ENCODE assay signal across 20 cellular contexts in genomic region chr12:115528466-115528865, GRCh38.
A peak's percentile ranks its signal among the peaks of the same experiment; 100 is the strongest.
DNase-seq lines count a peak whose midpoint lies in the region; ATAC-seq lines count a peak whose summit lies in the region.
"Had no signal": no experiment of that assay in that cellular context is flagged by ENCODE, and none has a peak within 500 bp of the region (broad histone marks: within the 10 kb centered on the region; RNA-seq: fewer than 3 reads in every experiment).

No MANE protein-coding gene starts in this region.

- H3K4me3 ChIP-seq in mesenchymal stem cell (ENCODE audit: insufficient read depth in 1 of 2, low read depth in 1 of 2, low read length in 2 of 2), result no peak overlapping the region
- H3K4me3 ChIP-seq in MG63, result no peak overlapping the region
- H3K4me3 ChIP-seq: A549; BLaER1 treated with 17β-estradiol and CSF1 and Interleukin-3, amounts not matched to agents 10 nM and 100 nM; GM23338 had no signal

- H3K79me1 ChIP-seq in mesenchymal stem cell (replicated peaks; ENCODE audit: low read length, poor library complexity, severe bottlenecking), result no peaks in the 10 kb centered on the region

- H3K18ac ChIP-seq in mesenchymal stem cell (ENCODE audit: low read depth in 1 of 2, low read length in 2 of 2), result no peak overlapping the region

- H2BK5ac ChIP-seq in mesenchymal stem cell (ENCODE audit: low read depth, low read length, poor library complexity, severe bottlenecking), result no peak overlapping the region

- no peak overlapping the region for H2BK15ac ChIP-seq in mesenchymal stem cell (ENCODE audit: low read depth, poor library complexity, severe bottlenecking)

- no peak overlapping the region for H2BK120ac ChIP-seq in mesenchymal stem cell (ENCODE audit: low read depth, low read length)

- ATAC-seq in HG03342 (IDR thresholded peaks at IDR 0.05; ENCODE audit: unreplicated experiment), result no peak
- ATAC-seq: A549, GM23338, HCT116 had no signal

- no peak overlapping the region for H3K27ac ChIP-seq in mesenchymal stem cell (ENCODE audit: low read length, poor library complexity, severe bottlenecking)
- H3K27ac ChIP-seq: A549; BLaER1 treated with 17β-estradiol and CSF1 and Interleukin-3, amounts not matched to agents 10 nM and 100 nM had no signal

- no peak overlapping the region for H2AFZ ChIP-seq in mesenchymal stem cell (ENCODE audit: low read depth, low read length)
- H2AFZ ChIP-seq: GM23338 had no signal

- H2BK12ac ChIP-seq in mesenchymal stem cell (ENCODE audit: low read length in 2 of 2), result no peak overlapping the region

- no peaks in the 10 kb centered on the region for H3K27me3 ChIP-seq in mesenchymal stem cell (ENCODE audit: control insufficient read depth in 1 of 2, insufficient read depth in 1 of 2, low read length in 2 of 2)
- H3K27me3 ChIP-seq in MG63, result no peaks in the 10 kb centered on the region
- H3K27me3 ChIP-seq: BE2C; BLaER1 treated with 17β-estradiol and CSF1 and Interleukin-3, amounts not matched to agents 10 nM and 100 nM had no signal

- H3K14ac ChIP-seq in mesenchymal stem cell (ENCODE audit: low read length in 2 of 2), result no peak overlapping the region

- H3K4me2 ChIP-seq in mesenchymal stem cell (ENCODE audit: low read length, poor library complexity, severe bottlenecking), result no peak overlapping the region
- H3K4me2 ChIP-seq: A549; BLaER1 treated with 17β-estradiol and CSF1 and Interleukin-3, amounts not matched to agents 10 nM and 100 nM; GM23338 had no signal

- no peak overlapping the region for H4K8ac ChIP-seq in mesenchymal stem cell (ENCODE audit: low read length)

- H3K4me1 ChIP-seq in mesenchymal stem cell (ENCODE audit: control insufficient read depth, insufficient read depth, low read depth, low read length), result no peaks in the 10 kb centered on the region
- H3K4me1 ChIP-seq: A549; BE2C; BLaER1 treated with 17β-estradiol and CSF1 and Interleukin-3, amounts not matched to agents 10 nM and 100 nM had no signal

- H3K4ac ChIP-seq in mesenchymal stem cell (ENCODE audit: low read depth in 1 of 2, low read length in 2 of 2), result no peak overlapping the region

- H3K23ac ChIP-seq in mesenchymal stem cell (ENCODE audit: low read length in 2 of 2), result no peak overlapping the region

- H2AK5ac ChIP-seq in mesenchymal stem cell (ENCODE audit: low read length, severe bottlenecking), result no peak overlapping the region

- DNase-seq in EL (peak; percentile 5), M059J (ENCODE audit: low read depth) (peak; percentile 17), amniotic epithelial cell (ENCODE audit: low read depth) (peak; percentile 93), mesenchymal stem cell (peak; percentile 35), MG63 (no peak)
- no peak for DNase-seq in stimulated activated CD4-positive, alpha-beta T cell treated with anti-CD3 and anti-CD28 coated beads, Interleukin-2, amount 100 ng/mL, for 24 hours
- DNase-seq: 8988T; ACHN; AML-193; BE2C; CD4-positive, alpha-beta T cell; CD8-positive, alpha-beta memory T cell; DMS 273 treated with DMSO at 0.1 percent for 48 hours; DMS79; H9 had no signal

- H4K91ac ChIP-seq in mesenchymal stem cell (ENCODE audit: low read length), result no peak overlapping the region

- no peak overlapping the region for H3K9ac ChIP-seq in mesenchymal stem cell (ENCODE audit: low read length)
- H3K9ac ChIP-seq: BLaER1 treated with 17β-estradiol and CSF1 and Interleukin-3, amounts not matched to agents 10 nM and 100 nM had no signal

- whole genome bisulfite sequencing in mesenchymal stem cell, result 50% methylated on average over 1 of the region's 2 CpGs

- H3K36me3 ChIP-seq in mesenchymal stem cell (ENCODE audit: control insufficient read depth in 1 of 2, insufficient read depth in 2 of 2, low read depth in 1 of 2, low read length in 2 of 2) (no peaks in the 10 kb centered on the region), MG63 (no peaks in the 10 kb centered on the region)
- H3K36me3 ChIP-seq: BE2C; BLaER1 treated with 17β-estradiol and CSF1 and Interleukin-3, amounts not matched to agents 10 nM and 100 nM had no signal

- no peaks in the 10 kb centered on the region for H3K9me3 ChIP-seq in mesenchymal stem cell (ENCODE audit: control insufficient read depth, low read length)
- no peaks in the 10 kb centered on the region for H3K9me3 ChIP-seq in MG63
- H3K9me3 ChIP-seq: A549; BE2C; BLaER1 treated with 17β-estradiol and CSF1 and Interleukin-3, amounts not matched to agents 10 nM and 100 nM had no signal

Comparison
In these comparisons a context has a peak if more than half of its experiments do, and no peak if none do; other contexts are left out.
1. DNase-seq: peak in EL (single experiment), M059J (single experiment), amniotic epithelial cell (single experiment) and mesenchymal stem cell (single experiment); none in MG63 (single experiment) and stimulated activated CD4-positive, alpha-beta T cell treated with anti-CD3 and anti-CD28 coated beads, Interleukin-2, amount 100 ng/mL, for 24 hours (0 of 2).